Comparison of ENCODE assay signal across 2 cellular contexts in the genomic region with DNA sequence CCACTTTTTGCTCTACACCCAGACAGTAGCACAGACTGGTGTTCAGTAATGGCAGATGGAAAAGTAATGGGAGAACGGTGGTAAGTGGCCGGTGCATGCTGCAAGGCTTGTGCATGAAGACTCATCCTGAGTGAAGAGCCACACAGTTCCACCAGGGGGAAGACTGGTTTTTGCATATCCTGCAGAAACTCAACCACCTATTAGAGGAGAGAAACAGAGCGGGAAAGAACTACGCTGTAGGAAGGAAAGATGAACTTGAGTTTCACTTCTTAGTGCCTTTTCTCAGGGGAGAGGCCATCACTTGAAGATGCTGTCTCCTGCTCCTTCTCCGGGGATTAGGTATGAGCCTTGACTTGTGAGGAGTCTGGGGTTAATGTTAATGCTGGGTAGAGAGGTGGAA.
TF ChIP-seq lines count a peak whose summit lies in the region.

No MANE protein-coding gene starts in this region.

TF ChIP-seq in IMR-90, 13 proteins besides CTCF, POLR2A, EP300 and RAD21:
- no peak for TF ChIP-seq MXI1 (IDR thresholded peaks at IDR 0.05; ENCODE audit: borderline replicate concordance, low read depth, low read length)
- 0 out of 2 replicates have a peak, but pooled peaks have one; percentile 13 for TF ChIP-seq SMC3 (IDR thresholded peaks at IDR 0.05; ENCODE audit: low read depth, low read length)
TF ChIP-seq in IMR-90: peak in this region for 1.

TF ChIP-seq in liver, 16 proteins besides CTCF, POLR2A, EP300 and RAD21:
- TF ChIP-seq HNF4A (conservative IDR thresholded peaks at IDR 0.05) (no peak), MAX (IDR thresholded peaks at IDR 0.05) (no peak), FOXA2 (IDR thresholded peaks at IDR 0.05) (no peak), GABPA (IDR thresholded peaks at IDR 0.05 in 1 of 2, conservative IDR thresholded peaks at IDR 0.05 in 1 of 2) (no peak), NR2F2 (IDR thresholded peaks at IDR 0.05) (no peak), ATF3 (IDR thresholded peaks at IDR 0.05) (no peak), RXRA (IDR thresholded peaks at IDR 0.05) (no peak), FOXA1 (IDR thresholded peaks at IDR 0.05) (no peak), YY1 (IDR thresholded peaks at IDR 0.05) (no peak), SP1 (IDR thresholded peaks at IDR 0.05) (no peak), TAF1 (conservative IDR thresholded peaks at IDR 0.05) (no peak), REST (IDR thresholded peaks at IDR 0.05) (no peak), JUND (IDR thresholded peaks at IDR 0.05) (no peak), HNF4G (IDR thresholded peaks at IDR 0.05) (no peak), EGR1 (IDR thresholded peaks at IDR 0.05; ENCODE audit: low read depth in 2 of 2) (no peak)
- TF ChIP-seq, protein P1, sequence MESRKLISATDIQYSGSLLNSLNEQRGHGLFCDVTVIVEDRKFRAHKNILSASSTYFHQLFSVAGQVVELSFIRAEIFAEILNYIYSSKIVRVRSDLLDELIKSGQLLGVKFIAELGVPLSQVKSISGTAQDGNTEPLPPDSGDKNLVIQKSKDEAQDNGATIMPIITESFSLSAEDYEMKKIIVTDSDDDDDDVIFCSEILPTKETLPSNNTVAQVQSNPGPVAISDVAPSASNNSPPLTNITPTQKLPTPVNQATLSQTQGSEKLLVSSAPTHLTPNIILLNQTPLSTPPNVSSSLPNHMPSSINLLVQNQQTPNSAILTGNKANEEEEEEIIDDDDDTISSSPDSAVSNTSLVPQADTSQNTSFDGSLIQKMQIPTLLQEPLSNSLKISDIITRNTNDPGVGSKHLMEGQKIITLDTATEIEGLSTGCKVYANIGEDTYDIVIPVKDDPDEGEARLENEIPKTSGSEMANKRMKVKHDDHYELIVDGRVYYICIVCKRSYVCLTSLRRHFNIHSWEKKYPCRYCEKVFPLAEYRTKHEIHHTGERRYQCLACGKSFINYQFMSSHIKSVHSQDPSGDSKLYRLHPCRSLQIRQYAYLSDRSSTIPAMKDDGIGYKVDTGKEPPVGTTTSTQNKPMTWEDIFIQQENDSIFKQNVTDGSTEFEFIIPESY (IDR thresholded peaks at IDR 0.05) = no peak
